In the genomic region with DNA sequence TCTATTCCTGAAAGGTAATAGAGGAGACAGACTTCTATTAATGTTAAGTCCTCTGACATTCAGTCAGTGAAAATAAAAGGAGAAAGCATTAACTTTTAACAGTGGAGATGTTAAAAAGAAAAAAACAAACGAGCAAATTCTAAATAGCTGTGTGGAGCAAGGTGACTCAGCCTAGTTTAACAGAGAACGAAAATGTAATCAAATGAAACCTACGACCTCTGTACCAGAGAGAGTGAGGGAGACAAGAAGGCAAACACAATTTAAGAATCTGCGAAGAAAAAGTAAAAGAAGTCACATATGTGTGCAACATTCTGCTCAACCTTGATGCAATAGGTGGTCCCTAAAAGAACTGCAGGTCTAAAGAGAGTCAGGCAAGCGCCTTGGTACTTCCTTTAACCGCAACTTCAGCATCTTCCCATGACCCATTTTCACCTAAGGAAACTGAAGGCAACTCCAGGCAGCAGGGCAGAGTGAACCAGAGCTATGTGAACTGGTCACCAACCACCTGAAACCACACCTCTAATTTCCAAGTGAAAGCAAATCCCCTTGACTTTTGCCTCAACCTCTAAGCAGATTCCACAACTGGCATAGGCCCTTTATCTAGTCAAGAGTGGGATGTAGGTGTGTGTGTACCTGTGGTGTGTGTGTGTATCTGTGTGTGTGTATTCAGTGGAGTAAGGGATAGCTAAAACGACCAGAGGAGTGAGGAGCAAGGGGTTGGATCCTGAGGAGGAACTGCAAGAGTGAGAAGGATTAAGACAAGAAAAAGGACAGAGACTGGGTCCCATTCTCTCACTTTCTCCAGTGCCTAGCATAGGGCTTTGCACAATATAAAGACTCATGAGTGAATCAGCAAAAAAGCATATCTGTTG, we compare ENCODE assay signal across 15 cellular contexts. TPM values are rescaled to one million over a fixed set of nuclear protein-coding genes. Genes with fewer than 3 reads are reported as not detected.
DNase-seq lines count a peak whose midpoint lies in the region; ATAC-seq and TF ChIP-seq lines count a peak whose summit lies in the region.
"Had no signal": no experiment of that assay in that cellular context is flagged by ENCODE, and none has a peak within 500 bp of the region (broad histone marks: within the 10 kb centered on the region; RNA-seq: fewer than 3 reads in every experiment).

No MANE protein-coding gene starts in this region.

- DNase-seq in GM23338 (ENCODE audit: low spot score) (peak; percentile 49), adrenal gland (no peak), right cardiac atrium (no peak), spleen (no peak), medulla oblongata (ENCODE audit: extremely low spot score) (no peak)
- no peak for DNase-seq in activated CD8-positive, alpha-beta memory T cell treated with anti-CD3 and anti-CD28 coated beads, Interleukin-2, amount 50 U/mL, for 4 hours
- DNase-seq: activated naive CD4-positive, alpha-beta T cell treated with Interleukin-2 at 50 U/mL for 16 hours; C1 segment of cervical spinal cord; NCI-H2081; NCI-H82; posterior cingulate gyrus; SIG-M5 had no signal

- no peak overlapping the region; the same call in 2 of the 3 replicates for H3K4me3 Mint-ChIP-seq in GM23338

- H3K27ac ChIP-seq in GM23338 (ENCODE audit: low read depth): peak overlapping the region; percentile 85
- peak overlapping the region in 3 of 5 donors; percentile 38 to 56 (median 49) for H3K27ac ChIP-seq in adrenal gland
- H3K27ac ChIP-seq in right cardiac atrium (ENCODE audit: low read length): peak overlapping the region; percentile 44
- peak overlapping the region in 5 of 8 donors; percentile 3 to 53 (median 46) for H3K27ac ChIP-seq in spleen

- WGBS in adrenal gland, 4 donors: 54 to 67% (median 60%) methylated on average over 7 of the region's 7 CpGs
- WGBS in right cardiac atrium: 71% methylated on average over 7 of the region's 7 CpGs
- 67 to 78% (median 72%) methylated on average over 7 of the region's 7 CpGs for WGBS in spleen, 5 donors

- H3K4me3 ChIP-seq in GM23338 (no peak overlapping the region), adrenal gland (peak overlapping the region in 1 of 4 donors; percentile 27), right cardiac atrium (ENCODE audit: low read length) (no peak overlapping the region), spleen (no peak overlapping the region)

- H3K27ac Mint-ChIP-seq in GM23338: peak overlapping the region; percentile 51

- peaks cover 37% of the 10 kb centered on the region for H3K4me1 Mint-ChIP-seq in GM23338

- TF ChIP-seq POLR2A in adrenal gland (IDR thresholded peaks at IDR 0.05): no peak
- no peak for TF ChIP-seq POLR2A in spleen (IDR thresholded peaks at IDR 0.05)

- H3K9me2 ChIP-seq in GM23338 (ENCODE audit: insufficient read depth): no peaks in the 10 kb centered on the region

- H3K36me3 Mint-ChIP-seq in GM23338 (ENCODE audit: low read depth): no peaks in the 10 kb centered on the region

- peak overlapping the region; percentile 14; the same call in 1 of the 2 replicates for H3K4me2 ChIP-seq in GM23338

- ATAC-seq in GM23338: peak; percentile 88
- ATAC-seq in right cardiac atrium: no peak
- ATAC-seq in GM21423 (IDR thresholded peaks at IDR 0.05; ENCODE audit: unreplicated experiment): no peak
- no peak for ATAC-seq in HG02798 (IDR thresholded peaks at IDR 0.05; ENCODE audit: poor library complexity, unreplicated experiment)
- ATAC-seq: esophagus mucosa had no signal

- peaks cover 35% of the 10 kb centered on the region for H3K4me1 ChIP-seq in GM23338 (ENCODE audit: insufficient read depth)
- peaks cover 0 to 11% of the 10 kb centered on the region in 2 donors for H3K4me1 ChIP-seq in adrenal gland (replicated peaks in 1 of 2)
- no peaks in the 10 kb centered on the region for H3K4me1 ChIP-seq in right cardiac atrium (ENCODE audit: control insufficient read depth, insufficient read depth, low read length)
- H3K4me1 ChIP-seq in spleen: no peaks in the 10 kb centered on the region

- H3K36me3 ChIP-seq in GM23338 (ENCODE audit: insufficient read depth) (no peaks in the 10 kb centered on the region), adrenal gland (replicated peaks in 1 of 2) (no peaks in the 10 kb centered on the region), spleen (no peaks in the 10 kb centered on the region)

- H3F3A ChIP-seq in GM23338 (replicated peaks; ENCODE audit: low read depth): no peaks in the 10 kb centered on the region

- H3K27me3 ChIP-seq in GM23338 (ENCODE audit: insufficient read depth) (no peaks in the 10 kb centered on the region), adrenal gland (no peaks in the 10 kb centered on the region), right cardiac atrium (ENCODE audit: control insufficient read depth, insufficient read depth) (no peaks in the 10 kb centered on the region), spleen (replicated peaks in 1 of 7) (no peaks in the 10 kb centered on the region)

- H3K9me3 Mint-ChIP-seq in GM23338: no peaks in the 10 kb centered on the region

- H2AFZ ChIP-seq in GM23338: no peak overlapping the region

- H3K79me2 ChIP-seq in GM23338 (replicated peaks; ENCODE audit: insufficient read depth): peaks cover 79% of the 10 kb centered on the region

- H4K20me1 ChIP-seq in GM23338 (replicated peaks; ENCODE audit: insufficient read depth): no peaks in the 10 kb centered on the region

- H3K9me3 ChIP-seq in adrenal gland (replicated peaks in 1 of 3): no peaks in the 10 kb centered on the region
- H3K9me3 ChIP-seq in right cardiac atrium (ENCODE audit: control insufficient read depth, low read length): no peaks in the 10 kb centered on the region
- no peaks in the 10 kb centered on the region for H3K9me3 ChIP-seq in spleen

- H3K27me3 Mint-ChIP-seq in GM23338 (ENCODE audit: insufficient read depth, low read depth, poor library complexity): no peaks in the 10 kb centered on the region

- intact Hi-C loops in adrenal gland (cut with DNase I): no loop called here
- intact Hi-C loops in right cardiac atrium (cut with DNase I): no loop called here
- intact Hi-C loops in spleen (cut with DNase I; ENCODE audit: low total_unique reads): no loop called here

- TF ChIP-seq CTCF in GM23338 (conservative IDR thresholded peaks at IDR 0.05; ENCODE audit: low read depth in 2 of 2) (no peak), adrenal gland (IDR thresholded peaks at IDR 0.05) (no peak), spleen (IDR thresholded peaks at IDR 0.05 in 8 of 11, conservative IDR thresholded peaks at IDR 0.05 in 3 of 11) (no peak)

TF ChIP-seq in GM23338, 12 proteins besides CTCF, POLR2A, EP300 and RAD21 (continues in another document):
- TF ChIP-seq NANOG (IDR thresholded peaks at IDR 0.05; ENCODE audit: borderline replicate concordance): no peak

RNA-seq across cellular contexts. Expression of a gene that starts 43.0 kb away (rescaled TPM):
- 13.2 and 17.2 TPM in 2 replicates for total RNA-seq in GM23338 (2014; rRNA removed; shearing (Covaris generic))
- polyA plus RNA-seq in GM23338 (2016; fragmentation: Nextera tagmentation; extraction: Ambion mirVana): 12.1 and 23.6 TPM in 2 replicates
- 10 to 100 TPM in 2 of 8 donors, 1 to 10 TPM in 6; 1.1 to 10.8 (median 6.7) TPM for total RNA-seq in adrenal gland
- 1 to 10 TPM; 1.7 to 5.4 (median 4.1) TPM for polyA plus RNA-seq in adrenal gland
- 10 to 100 TPM in 2 of 4 donors, 1 to 10 TPM in 2; 9.5 to 13.8 (median 11.6) TPM for total RNA-seq in right cardiac atrium
- 2.7 TPM for polyA plus RNA-seq in right cardiac atrium
- total RNA-seq in spleen: 10 to 100 TPM in 4 of 7 donors, 1 to 10 TPM in 3; 4.5 to 22.6 (median 11.5) TPM
- 1 to 10 TPM in 1 of 3 donors, under 1 TPM in 2; 0.50 to 2.2 (median 0.80) TPM for polyA plus RNA-seq in spleen
